In the genomic region with DNA sequence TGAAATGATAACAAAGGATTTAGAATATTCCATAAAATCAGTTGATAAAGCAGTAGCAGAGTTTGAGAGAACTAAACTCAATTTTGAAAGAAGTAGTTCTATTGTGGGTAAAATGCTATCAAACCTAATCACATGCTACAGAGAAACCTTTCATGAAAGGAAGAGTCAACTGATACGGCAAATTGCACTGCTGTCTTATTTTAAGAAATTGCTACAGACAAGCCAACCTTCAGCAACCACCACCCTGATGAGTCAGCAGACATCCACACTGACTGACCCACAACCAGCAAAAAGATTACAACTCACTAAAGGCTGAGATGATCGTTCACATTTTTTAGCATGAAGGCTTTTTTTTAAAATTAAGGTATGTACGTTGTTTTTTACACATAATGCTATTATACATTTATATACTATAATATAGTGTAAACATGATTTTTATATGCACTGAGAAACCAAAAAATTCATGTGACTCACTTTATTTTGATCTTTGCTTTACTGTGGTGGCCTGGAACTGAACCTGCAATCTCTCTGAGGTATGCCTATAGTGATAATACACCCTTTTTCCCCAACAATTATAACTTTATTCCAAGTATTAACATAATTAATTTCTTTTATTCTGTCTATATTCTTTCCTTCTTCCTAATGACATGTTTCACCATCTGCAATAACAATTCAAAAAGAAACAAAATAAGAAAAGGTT, we compare ENCODE assay signal across 9 cellular contexts.
DNase-seq lines count a peak whose midpoint lies in the region; ATAC-seq lines count a peak whose summit lies in the region.
"Had no signal": no experiment of that assay in that cellular context is flagged by ENCODE, and none has a peak within 500 bp of the region (broad histone marks: within the 10 kb centered on the region; RNA-seq: fewer than 3 reads in every experiment).

No MANE protein-coding gene starts in this region.

- intact Hi-C loops in naive thymus-derived CD4-positive, alpha-beta T cell (cut with micrococcal nuclease) = no loop called here

- H3K27ac ChIP-seq in naive thymus-derived CD4-positive, alpha-beta T cell (ENCODE audit: low read depth, low read length) = no peak overlapping the region
- H3K27ac ChIP-seq: VCaP had no signal

- H3K36me3 Mint-ChIP-seq in naive thymus-derived CD4-positive, alpha-beta T cell = peaks cover 0 to 13% (median 10%) of the 10 kb centered on the region in 5 donors

- no peaks in the 10 kb centered on the region for H3K4me1 ChIP-seq in naive thymus-derived CD4-positive, alpha-beta T cell (ENCODE audit: control insufficient read depth in 2 of 2, insufficient read depth in 2 of 2, low read length in 2 of 2)

- CTCF ChIA-PET in naive thymus-derived CD4-positive, alpha-beta T cell (lab: Charles Lee) = no interaction called here

- no peak overlapping the region for H3K27ac Mint-ChIP-seq in naive thymus-derived CD4-positive, alpha-beta T cell

- no peaks in the 10 kb centered on the region for H3K36me3 ChIP-seq in naive thymus-derived CD4-positive, alpha-beta T cell (ENCODE audit: control insufficient read depth in 2 of 3, insufficient read depth in 3 of 3, low read length in 3 of 3)

- no peaks in the 10 kb centered on the region for H3K27me3 ChIP-seq in naive thymus-derived CD4-positive, alpha-beta T cell (ENCODE audit: control insufficient read depth in 2 of 2, insufficient read depth in 2 of 2, low read length in 2 of 2)

- no peak overlapping the region for H3K4me3 Mint-ChIP-seq in naive thymus-derived CD4-positive, alpha-beta T cell

- no peaks in the 10 kb centered on the region for H3K9me3 ChIP-seq in naive thymus-derived CD4-positive, alpha-beta T cell (ENCODE audit: control insufficient read depth in 2 of 3, low read length in 3 of 3)

- DNase-seq in Kasumi-1 (lab: John Stamatoyannopoulos, UW) = peak; percentile 45 to 53
- DNase-seq in amniotic epithelial cell (ENCODE audit: low read depth) = peak; percentile 82
- no peak for DNase-seq in naive thymus-derived CD4-positive, alpha-beta T cell
- no peak for DNase-seq in germinal center (ENCODE audit: low spot score)
- DNase-seq in NCI-H82 (lab: John Stamatoyannopoulos, UW) = no peak
- no peak for DNase-seq in 8988T

- H3K4me3 ChIP-seq in naive thymus-derived CD4-positive, alpha-beta T cell (ENCODE audit: low read length) = no peak overlapping the region

- peak; percentile 59 for ATAC-seq in GM18519 (IDR thresholded peaks at IDR 0.05; ENCODE audit: low FRiP score, unreplicated experiment)
- ATAC-seq in naive thymus-derived CD4-positive, alpha-beta T cell = peak; percentile 59
- ATAC-seq in HG02970 (IDR thresholded peaks at IDR 0.05; ENCODE audit: low FRiP score, unreplicated experiment) = no peak

- POLR2A ChIA-PET in naive thymus-derived CD4-positive, alpha-beta T cell (lab: Charles Lee) = no interaction called here

- peaks cover 11 to 29% (median 20%) of the 10 kb centered on the region in 7 donors for H3K4me1 Mint-ChIP-seq in naive thymus-derived CD4-positive, alpha-beta T cell

- no peaks in the 10 kb centered on the region for H3K27me3 Mint-ChIP-seq in naive thymus-derived CD4-positive, alpha-beta T cell

- H3K9me3 Mint-ChIP-seq in naive thymus-derived CD4-positive, alpha-beta T cell = peaks cover 0 to 5% (median 0%) of the 10 kb centered on the region in 11 donors

Comparison
In these comparisons a context has a peak if more than half of its experiments do, and no peak if none do; other contexts are left out.
1. DNase-seq: peak in Kasumi-1 (2 of 2) and amniotic epithelial cell (single experiment); none in naive thymus-derived CD4-positive, alpha-beta T cell (0 of 9), germinal center (single experiment), NCI-H82 (single experiment) and 8988T (single experiment).